29 cellular contexts compared by ENCODE assay signal in genomic region chr15:78635346-78635745, GRCh38. TPM values are rescaled to one million over a fixed set of nuclear protein-coding genes. Genes with fewer than 3 reads are reported as not detected.
DNase-seq lines count a peak whose midpoint lies in the region; ATAC-seq and TF ChIP-seq lines count a peak whose summit lies in the region.
"Had no signal": no experiment of that assay in that cellular context is flagged by ENCODE, and none has a peak within 500 bp of the region (broad histone marks: within the 10 kb centered on the region; RNA-seq: fewer than 3 reads in every experiment).

No MANE protein-coding gene starts in this region.

- H3K36me3 ChIP-seq in upper lobe of right lung: no peaks in the 10 kb centered on the region
- no peaks in the 10 kb centered on the region for H3K36me3 ChIP-seq in mesendoderm (ENCODE audit: control insufficient read depth, insufficient read depth, low read length)
- H3K36me3 ChIP-seq: BLaER1 had no signal

- H3K27ac ChIP-seq in upper lobe of right lung (no peak overlapping the region), mesendoderm (ENCODE audit: low read depth, low read length) (no peak overlapping the region)
- H3K27ac ChIP-seq: BLaER1 had no signal

- no peak for ATAC-seq in upper lobe of right lung
- no peak for ATAC-seq in SK-N-SH treated with all-trans-retinoic acid at 6 μM for 48 hours
- ATAC-seq: GM12878 had no signal

- H3K56ac ChIP-seq in mesendoderm (ENCODE audit: low read length): no peak overlapping the region

- H4K8ac ChIP-seq in mesendoderm (ENCODE audit: low read depth, low read length): no peak overlapping the region

- no peak overlapping the region for H4K5ac ChIP-seq in mesendoderm (ENCODE audit: low read length)

- H3K79me2 ChIP-seq in mesendoderm (ENCODE audit: control insufficient read depth, insufficient read depth, low read length): no peaks in the 10 kb centered on the region

- no peak overlapping the region for H2BK120ac ChIP-seq in mesendoderm (ENCODE audit: low read depth, low read length)

- no CpG with 5 or more reads among the region's 10 CpGs for WGBS in mesendoderm (ENCODE audit: extremely low coverage, insufficient coverage, low lambda C conversion rate)

- no peak overlapping the region for H3K18ac ChIP-seq in mesendoderm (ENCODE audit: low read length)

- DNase-seq in activated effector memory CD4-positive, alpha-beta T cell treated with anti-CD3 and anti-CD28 coated beads, Interleukin-2, amount 50 U/mL, for 16 hours: peak; percentile 39
- DNase-seq in activated effector memory CD4-positive, alpha-beta T cell treated with Interleukin-2 at 50 U/mL for 16 hours: no peak
- DNase-seq in mesenteric fat pad (ENCODE audit: low spot score) (peak; percentile 62), posterior vena cava (ENCODE audit: low spot score) (peak; percentile 69), upper lobe of right lung (peak; percentile 54), mesendoderm (no peak), SK-N-DZ (ENCODE audit: low spot score) (no peak)
- DNase-seq: 8988T; ACHN; BE2C; C1 segment of cervical spinal cord; CD4-positive, alpha-beta memory T cell; CD4-positive, CD25-positive, alpha-beta regulatory T cell; CD8-positive, alpha-beta memory T cell; COR-L47; DMS 273 treated with DMSO at 0.1 percent for 48 hours; DMS153; DMS53; DMS79; DND-41; EL; GDM1 had no signal

- intact Hi-C loops in posterior vena cava (cut with DNase I) (no loop called here), upper lobe of right lung (cut with DNase I) (loop anchor here (10.0 kb wide), 1 partner anchor 69 kb away; no protein-coding TSS in a partner anchor)

- no peaks in the 10 kb centered on the region for H3K9me3 ChIP-seq in upper lobe of right lung
- H3K9me3 ChIP-seq: BE2C had no signal

- no peak overlapping the region for H3K4ac ChIP-seq in mesendoderm (ENCODE audit: low read depth, low read length)

- H3K27me3 ChIP-seq in upper lobe of right lung (peaks cover 6% of the 10 kb centered on the region), mesendoderm (ENCODE audit: insufficient read depth, low read length, poor library complexity) (no peaks in the 10 kb centered on the region)
- H3K27me3 ChIP-seq: BE2C, BLaER1 had no signal

- H3K9ac ChIP-seq in mesendoderm (ENCODE audit: low read length): no peak overlapping the region
- H3K9ac ChIP-seq: BLaER1 had no signal

- H2BK15ac ChIP-seq in mesendoderm (replicated peaks; ENCODE audit: low read depth): no peak overlapping the region

- TF ChIP-seq CTCF in upper lobe of right lung (IDR thresholded peaks at IDR 0.05): no peak

- no peak overlapping the region for H2BK5ac ChIP-seq in mesendoderm (ENCODE audit: low read length)

- no peak overlapping the region for H2AK5ac ChIP-seq in mesendoderm (ENCODE audit: low read length)

- H3K4me3 ChIP-seq in upper lobe of right lung: no peak overlapping the region
- H3K4me3 ChIP-seq in mesendoderm (ENCODE audit: low read length): no peak overlapping the region
- H3K4me3 ChIP-seq: BLaER1, GM12878 had no signal

- H3K23ac ChIP-seq in mesendoderm (ENCODE audit: low read length): no peak overlapping the region

- H3K4me2 ChIP-seq in mesendoderm (ENCODE audit: low read length): no peak overlapping the region
- H3K4me2 ChIP-seq: BLaER1 had no signal

- no peaks in the 10 kb centered on the region for H3K79me1 ChIP-seq in mesendoderm (ENCODE audit: low read length)

- H3K4me1 ChIP-seq in upper lobe of right lung (peaks cover under 1% of the 10 kb centered on the region), mesendoderm (ENCODE audit: control insufficient read depth, low read depth, low read length) (no peaks in the 10 kb centered on the region)

TF ChIP-seq in SK-N-SH treated with all-trans-retinoic acid at 6 μM for 48 hours, 23 proteins besides CTCF, POLR2A, EP300 and RAD21:
- no peak for TF ChIP-seq ISL1 (CRISPR knock-in tag; IDR thresholded peaks at IDR 0.05)
- no peak for TF ChIP-seq GLIS3 (CRISPR knock-in tag; IDR thresholded peaks at IDR 0.05)
- no peak for TF ChIP-seq RARB (CRISPR knock-in tag; IDR thresholded peaks at IDR 0.05)
- TF ChIP-seq TSHZ2 (CRISPR knock-in tag; IDR thresholded peaks at IDR 0.05): no peak
- no peak for TF ChIP-seq POU6F1 (CRISPR knock-in tag; IDR thresholded peaks at IDR 0.05; ENCODE audit: borderline replicate concordance, low read depth)
- no peak for TF ChIP-seq BACH2 (CRISPR knock-in tag; IDR thresholded peaks at IDR 0.05; ENCODE audit: borderline replicate concordance)
- TF ChIP-seq ZFP3 (CRISPR knock-in tag; IDR thresholded peaks at IDR 0.05): no peak
- no peak for TF ChIP-seq ZNF8 (CRISPR knock-in tag; IDR thresholded peaks at IDR 0.05)
- no peak for TF ChIP-seq ZNF70 (CRISPR knock-in tag; IDR thresholded peaks at IDR 0.05)
- TF ChIP-seq TOX (CRISPR knock-in tag; IDR thresholded peaks at IDR 0.05; ENCODE audit: borderline replicate concordance): no peak
- no peak for TF ChIP-seq ZNF565 (CRISPR knock-in tag; conservative IDR thresholded peaks at IDR 0.05; ENCODE audit: low read depth)
- TF ChIP-seq ARNTL (CRISPR knock-in tag; IDR thresholded peaks at IDR 0.05; ENCODE audit: borderline replicate concordance, low read depth): no peak
- no peak for TF ChIP-seq ZC3H10 (CRISPR knock-in tag; IDR thresholded peaks at IDR 0.05)
- TF ChIP-seq TCF4 (CRISPR knock-in tag; IDR thresholded peaks at IDR 0.05; ENCODE audit: borderline replicate concordance): no peak
- TF ChIP-seq ZFP30 (CRISPR knock-in tag; IDR thresholded peaks at IDR 0.05): no peak
- no peak for TF ChIP-seq ESRRG (CRISPR knock-in tag; IDR thresholded peaks at IDR 0.05)
- no peak for TF ChIP-seq SNAI2 (CRISPR knock-in tag; IDR thresholded peaks at IDR 0.05)
- no peak for TF ChIP-seq PPARA (CRISPR knock-in tag; IDR thresholded peaks at IDR 0.05; ENCODE audit: borderline replicate concordance)
- no peak for TF ChIP-seq CSDC2 (CRISPR knock-in tag; IDR thresholded peaks at IDR 0.05)

RNA-seq across cellular contexts. Expression of gene CHRNB4, which starts 5.7 kb away (rescaled TPM):
- total RNA-seq in mesenteric fat pad: not detected
- not detected for total RNA-seq in posterior vena cava
- not detected for total RNA-seq in upper lobe of right lung
- polyA plus RNA-seq in mesendoderm (2013, experiment 1 of 2): 0.45 TPM
- polyA plus RNA-seq in mesendoderm (2013, experiment 2 of 2): 0.52 TPM
- polyA plus RNA-seq in SK-N-DZ (2014; cell fraction: cytosol; rRNA removed): 38.0 and 38.9 TPM in 2 replicates
- 18.3 and 33.6 TPM in 2 replicates for polyA plus RNA-seq in SK-N-DZ (2014; cell fraction: nucleus; rRNA removed)
- total RNA-seq: A673; CD4-positive, alpha-beta memory T cell; CD4-positive, CD25-positive, alpha-beta regulatory T cell; CD8-positive, alpha-beta memory T cell; G401; GM12878 had no signal
- polyA plus RNA-seq: AG04450; CD14-positive monocyte; CD4-positive, alpha-beta memory T cell; CD4-positive, CD25-positive, alpha-beta regulatory T cell; CD8-positive, alpha-beta memory T cell had no signal

RNA-seq across cellular contexts. Expression of gene CHRNA3, which starts 14.6 kb away (rescaled TPM):
- not detected for total RNA-seq in mesenteric fat pad
- not detected for total RNA-seq in posterior vena cava
- total RNA-seq in upper lobe of right lung: not detected
- polyA plus RNA-seq in mesendoderm (2013, experiment 1 of 2): 0.76 TPM
- polyA plus RNA-seq in mesendoderm (2013, experiment 2 of 2): 1.0 TPM
- 171 and 197 TPM in 2 replicates for polyA plus RNA-seq in SK-N-DZ (2014; cell fraction: cytosol; rRNA removed)
- 241 and 272 TPM in 2 replicates for polyA plus RNA-seq in SK-N-DZ (2014; cell fraction: nucleus; rRNA removed)
- total RNA-seq: A673; CD4-positive, alpha-beta memory T cell; CD4-positive, CD25-positive, alpha-beta regulatory T cell; CD8-positive, alpha-beta memory T cell; GM12878 had no signal
- polyA plus RNA-seq: AG04450; CD14-positive monocyte; CD4-positive, alpha-beta memory T cell; CD8-positive, alpha-beta memory T cell had no signal

Comparison
In these comparisons a context has a peak if more than half of its experiments do, and no peak if none do; other contexts are left out.
1. DNase-seq: peak in activated effector memory CD4-positive, alpha-beta T cell treated with anti-CD3 and anti-CD28 coated beads, Interleukin-2, amount 50 U/mL, for 16 hours (single experiment), mesenteric fat pad (single experiment), posterior vena cava (single experiment) and upper lobe of right lung (single experiment); none in activated effector memory CD4-positive, alpha-beta T cell treated with Interleukin-2 at 50 U/mL for 16 hours (single experiment), mesendoderm (single experiment) and SK-N-DZ (single experiment).